ENCODE assay signal across 1 cellular context in genomic region chr18:5909130-5909529, GRCh38.
TF ChIP-seq lines count a peak whose summit lies in the region.

No MANE protein-coding gene starts in this region.

TF ChIP-seq in H1, 55 proteins besides CTCF, POLR2A, EP300 and RAD21 (continued from another document):
- TF ChIP-seq, protein P1, sequence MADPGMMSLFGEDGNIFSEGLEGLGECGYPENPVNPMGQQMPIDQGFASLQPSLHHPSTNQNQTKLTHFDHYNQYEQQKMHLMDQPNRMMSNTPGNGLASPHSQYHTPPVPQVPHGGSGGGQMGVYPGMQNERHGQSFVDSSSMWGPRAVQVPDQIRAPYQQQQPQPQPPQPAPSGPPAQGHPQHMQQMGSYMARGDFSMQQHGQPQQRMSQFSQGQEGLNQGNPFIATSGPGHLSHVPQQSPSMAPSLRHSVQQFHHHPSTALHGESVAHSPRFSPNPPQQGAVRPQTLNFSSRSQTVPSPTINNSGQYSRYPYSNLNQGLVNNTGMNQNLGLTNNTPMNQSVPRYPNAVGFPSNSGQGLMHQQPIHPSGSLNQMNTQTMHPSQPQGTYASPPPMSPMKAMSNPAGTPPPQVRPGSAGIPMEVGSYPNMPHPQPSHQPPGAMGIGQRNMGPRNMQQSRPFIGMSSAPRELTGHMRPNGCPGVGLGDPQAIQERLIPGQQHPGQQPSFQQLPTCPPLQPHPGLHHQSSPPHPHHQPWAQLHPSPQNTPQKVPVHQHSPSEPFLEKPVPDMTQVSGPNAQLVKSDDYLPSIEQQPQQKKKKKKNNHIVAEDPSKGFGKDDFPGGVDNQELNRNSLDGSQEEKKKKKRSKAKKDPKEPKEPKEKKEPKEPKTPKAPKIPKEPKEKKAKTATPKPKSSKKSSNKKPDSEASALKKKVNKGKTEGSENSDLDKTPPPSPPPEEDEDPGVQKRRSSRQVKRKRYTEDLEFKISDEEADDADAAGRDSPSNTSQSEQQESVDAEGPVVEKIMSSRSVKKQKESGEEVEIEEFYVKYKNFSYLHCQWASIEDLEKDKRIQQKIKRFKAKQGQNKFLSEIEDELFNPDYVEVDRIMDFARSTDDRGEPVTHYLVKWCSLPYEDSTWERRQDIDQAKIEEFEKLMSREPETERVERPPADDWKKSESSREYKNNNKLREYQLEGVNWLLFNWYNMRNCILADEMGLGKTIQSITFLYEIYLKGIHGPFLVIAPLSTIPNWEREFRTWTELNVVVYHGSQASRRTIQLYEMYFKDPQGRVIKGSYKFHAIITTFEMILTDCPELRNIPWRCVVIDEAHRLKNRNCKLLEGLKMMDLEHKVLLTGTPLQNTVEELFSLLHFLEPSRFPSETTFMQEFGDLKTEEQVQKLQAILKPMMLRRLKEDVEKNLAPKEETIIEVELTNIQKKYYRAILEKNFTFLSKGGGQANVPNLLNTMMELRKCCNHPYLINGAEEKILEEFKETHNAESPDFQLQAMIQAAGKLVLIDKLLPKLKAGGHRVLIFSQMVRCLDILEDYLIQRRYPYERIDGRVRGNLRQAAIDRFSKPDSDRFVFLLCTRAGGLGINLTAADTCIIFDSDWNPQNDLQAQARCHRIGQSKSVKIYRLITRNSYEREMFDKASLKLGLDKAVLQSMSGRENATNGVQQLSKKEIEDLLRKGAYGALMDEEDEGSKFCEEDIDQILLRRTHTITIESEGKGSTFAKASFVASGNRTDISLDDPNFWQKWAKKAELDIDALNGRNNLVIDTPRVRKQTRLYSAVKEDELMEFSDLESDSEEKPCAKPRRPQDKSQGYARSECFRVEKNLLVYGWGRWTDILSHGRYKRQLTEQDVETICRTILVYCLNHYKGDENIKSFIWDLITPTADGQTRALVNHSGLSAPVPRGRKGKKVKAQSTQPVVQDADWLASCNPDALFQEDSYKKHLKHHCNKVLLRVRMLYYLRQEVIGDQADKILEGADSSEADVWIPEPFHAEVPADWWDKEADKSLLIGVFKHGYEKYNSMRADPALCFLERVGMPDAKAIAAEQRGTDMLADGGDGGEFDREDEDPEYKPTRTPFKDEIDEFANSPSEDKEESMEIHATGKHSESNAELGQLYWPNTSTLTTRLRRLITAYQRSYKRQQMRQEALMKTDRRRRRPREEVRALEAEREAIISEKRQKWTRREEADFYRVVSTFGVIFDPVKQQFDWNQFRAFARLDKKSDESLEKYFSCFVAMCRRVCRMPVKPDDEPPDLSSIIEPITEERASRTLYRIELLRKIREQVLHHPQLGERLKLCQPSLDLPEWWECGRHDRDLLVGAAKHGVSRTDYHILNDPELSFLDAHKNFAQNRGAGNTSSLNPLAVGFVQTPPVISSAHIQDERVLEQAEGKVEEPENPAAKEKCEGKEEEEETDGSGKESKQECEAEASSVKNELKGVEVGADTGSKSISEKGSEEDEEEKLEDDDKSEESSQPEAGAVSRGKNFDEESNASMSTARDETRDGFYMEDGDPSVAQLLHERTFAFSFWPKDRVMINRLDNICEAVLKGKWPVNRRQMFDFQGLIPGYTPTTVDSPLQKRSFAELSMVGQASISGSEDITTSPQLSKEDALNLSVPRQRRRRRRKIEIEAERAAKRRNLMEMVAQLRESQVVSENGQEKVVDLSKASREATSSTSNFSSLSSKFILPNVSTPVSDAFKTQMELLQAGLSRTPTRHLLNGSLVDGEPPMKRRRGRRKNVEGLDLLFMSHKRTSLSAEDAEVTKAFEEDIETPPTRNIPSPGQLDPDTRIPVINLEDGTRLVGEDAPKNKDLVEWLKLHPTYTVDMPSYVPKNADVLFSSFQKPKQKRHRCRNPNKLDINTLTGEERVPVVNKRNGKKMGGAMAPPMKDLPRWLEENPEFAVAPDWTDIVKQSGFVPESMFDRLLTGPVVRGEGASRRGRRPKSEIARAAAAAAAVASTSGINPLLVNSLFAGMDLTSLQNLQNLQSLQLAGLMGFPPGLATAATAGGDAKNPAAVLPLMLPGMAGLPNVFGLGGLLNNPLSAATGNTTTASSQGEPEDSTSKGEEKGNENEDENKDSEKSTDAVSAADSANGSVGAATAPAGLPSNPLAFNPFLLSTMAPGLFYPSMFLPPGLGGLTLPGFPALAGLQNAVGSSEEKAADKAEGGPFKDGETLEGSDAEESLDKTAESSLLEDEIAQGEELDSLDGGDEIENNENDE (IDR thresholded peaks at IDR 0.05; ENCODE audit: insufficient replicate concordance, low read length): no peak
- TF ChIP-seq HDAC6 (IDR thresholded peaks at IDR 0.05; ENCODE audit: low read depth, low read length) (no peak), SIN3A (conservative IDR thresholded peaks at IDR 0.05 in 1 of 2, IDR thresholded peaks at IDR 0.05 in 1 of 2; ENCODE audit: low read depth in 1 of 2, low read length in 2 of 2) (no peak), PHF8 (conservative IDR thresholded peaks at IDR 0.05; ENCODE audit: low read depth, low read length) (no peak)
- TF ChIP-seq, protein P2, sequence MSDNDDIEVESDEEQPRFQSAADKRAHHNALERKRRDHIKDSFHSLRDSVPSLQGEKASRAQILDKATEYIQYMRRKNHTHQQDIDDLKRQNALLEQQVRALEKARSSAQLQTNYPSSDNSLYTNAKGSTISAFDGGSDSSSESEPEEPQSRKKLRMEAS (IDR thresholded peaks at IDR 0.05): no peak
